11 cellular contexts compared by ENCODE assay signal in genomic region chr9:20553750-20554149, GRCh38.
DNase-seq lines count a peak whose midpoint lies in the region; ATAC-seq, FAIRE-seq and TF ChIP-seq lines count a peak whose summit lies in the region.
"Had no signal": no experiment of that assay in that cellular context is flagged by ENCODE, and none has a peak within 500 bp of the region (broad histone marks: within the 10 kb centered on the region; RNA-seq: fewer than 3 reads in every experiment).

No MANE protein-coding gene starts in this region.

- no peaks in the 10 kb centered on the region for H3K9me3 Mint-ChIP-seq in activated naive CD8-positive, alpha-beta T cell treated with anti-CD3 and anti-CD28 coated beads for 36 hours
- no peaks in the 10 kb centered on the region for H3K9me3 Mint-ChIP-seq in nephron progenitor cell

- H3K4me3 ChIP-seq in KMS-11 (IDR thresholded peaks at IDR 0.05; ENCODE audit: insufficient read depth, low read depth, low read length), result no peak overlapping the region
- H3K4me3 ChIP-seq: uterus had no signal

- no peak for DNase-seq in activated naive CD8-positive, alpha-beta T cell treated with anti-CD3 and anti-CD28 coated beads for 36 hours
- DNase-seq in nephron progenitor cell (no peak), H4 (ENCODE audit: low spot score) (no peak), RKO (ENCODE audit: low spot score) (no peak)
- DNase-seq: activated CD4-positive, alpha-beta T cell treated with anti-CD3 and anti-CD28 coated beads for 48 hours; C1 segment of cervical spinal cord; glutamatergic neuron; uterus had no signal

- 0 out of 2 replicates have a peak overlapping the region, but pooled peaks have one; percentile 9 for H3K4me2 ChIP-seq in KMS-11

- H3K27me3 Mint-ChIP-seq in activated naive CD8-positive, alpha-beta T cell treated with anti-CD3 and anti-CD28 coated beads for 36 hours, result no peaks in the 10 kb centered on the region
- no peaks in the 10 kb centered on the region for H3K27me3 Mint-ChIP-seq in nephron progenitor cell (ENCODE audit: low read depth, poor library complexity)

- H3K4me1 ChIP-seq in KMS-11 (ENCODE audit: low read depth, poor library complexity, severe bottlenecking), result peaks cover 17% of the 10 kb centered on the region

- H3K27me3 ChIP-seq in KMS-11 (ENCODE audit: insufficient read depth, low read depth), result no peaks in the 10 kb centered on the region
- H3K27me3 ChIP-seq: uterus had no signal

- no peak overlapping the region for H3K9ac ChIP-seq in KMS-11

- H3K4me1 Mint-ChIP-seq in activated naive CD8-positive, alpha-beta T cell treated with anti-CD3 and anti-CD28 coated beads for 36 hours, result peaks cover 79% of the 10 kb centered on the region
- H3K4me1 Mint-ChIP-seq in nephron progenitor cell, result peaks cover 74% of the 10 kb centered on the region

- ATAC-seq in HG03442 (IDR thresholded peaks at IDR 0.05; ENCODE audit: unreplicated experiment), result no peak

- H3K79me2 ChIP-seq in KMS-11 (ENCODE audit: insufficient read depth, low read depth), result no peaks in the 10 kb centered on the region

- H3K27ac Mint-ChIP-seq in activated naive CD8-positive, alpha-beta T cell treated with anti-CD3 and anti-CD28 coated beads for 36 hours, result peak overlapping the region; percentile 66
- H3K27ac Mint-ChIP-seq in nephron progenitor cell, result peak overlapping the region; percentile 87

- FAIRE-seq in G401.6 (lab: Jason Lieb, UNC), result peak; percentile 3

- no peaks in the 10 kb centered on the region for H3K36me3 ChIP-seq in KMS-11 (ENCODE audit: insufficient read depth)
- H3K36me3 ChIP-seq: uterus had no signal

- peak overlapping the region; percentile 15 for H3K4me3 Mint-ChIP-seq in activated naive CD8-positive, alpha-beta T cell treated with anti-CD3 and anti-CD28 coated beads for 36 hours
- no peak overlapping the region for H3K4me3 Mint-ChIP-seq in nephron progenitor cell

- no peaks in the 10 kb centered on the region for H4K20me1 ChIP-seq in KMS-11 (ENCODE audit: insufficient read depth)

- no peak overlapping the region for H3K27ac ChIP-seq in KMS-11

- TF ChIP-seq CTCF in KMS-11 (conservative IDR thresholded peaks at IDR 0.05; ENCODE audit: low read depth, low read length) (no peak), nephron progenitor cell (IDR thresholded peaks at IDR 0.05) (no peak)

- H2AFZ ChIP-seq in KMS-11 (ENCODE audit: low read depth), result no peak overlapping the region

- peaks cover 20% of the 10 kb centered on the region for H3K36me3 Mint-ChIP-seq in activated naive CD8-positive, alpha-beta T cell treated with anti-CD3 and anti-CD28 coated beads for 36 hours
- peaks cover 12% of the 10 kb centered on the region for H3K36me3 Mint-ChIP-seq in nephron progenitor cell (ENCODE audit: low read depth)
